In genomic region chr11:86288776-86289507, GRCh38 we compare ENCODE assay signal across 12 cellular contexts. TPM values are rescaled to one million over a fixed set of nuclear protein-coding genes. Genes with fewer than 3 reads are reported as not detected.
DNase-seq lines count a peak whose midpoint lies in the region; ATAC-seq and TF ChIP-seq lines count a peak whose summit lies in the region.
"Had no signal": no experiment of that assay in that cellular context is flagged by ENCODE, and none has a peak within 500 bp of the region (broad histone marks: within the 10 kb centered on the region; RNA-seq: fewer than 3 reads in every experiment).

No MANE protein-coding gene starts in this region.

- H3K27me3 Mint-ChIP-seq in IgD-negative memory B cell (no peaks in the 10 kb centered on the region), HFFc6 (ENCODE audit: insufficient read depth) (no peaks in the 10 kb centered on the region)

- no peaks in the 10 kb centered on the region for H3K9me3 Mint-ChIP-seq in IgD-negative memory B cell
- H3K9me3 Mint-ChIP-seq in HFFc6, result no peaks in the 10 kb centered on the region

- no peak for ATAC-seq in HG03565 (IDR thresholded peaks at IDR 0.05; ENCODE audit: unreplicated experiment)
- ATAC-seq: right lobe of liver had no signal

- peaks cover 4% of the 10 kb centered on the region for H3K36me3 Mint-ChIP-seq in IgD-negative memory B cell
- H3K36me3 Mint-ChIP-seq in HFFc6 (ENCODE audit: low read depth), result 0 out of 2 replicates have a peak, but pooled peaks cover 3% of the 10 kb centered on the region

- peaks cover 17 to 28% (median 21%) of the 10 kb centered on the region in 3 donors for H3K4me1 Mint-ChIP-seq in IgD-negative memory B cell
- H3K4me1 Mint-ChIP-seq in HFFc6 (ENCODE audit: low read depth), result peaks cover 5% of the 10 kb centered on the region; the same call in 1 of the 2 replicates

- H3K27ac Mint-ChIP-seq in IgD-negative memory B cell (peak overlapping the region; percentile 31 to 87 (median 61)), HFFc6 (no peak overlapping the region)

- H3K4me3 ChIP-seq in cardiac fibroblast (replicated peaks in 1 of 2; ENCODE audit: low read depth in 2 of 2, low read length in 2 of 2), result no peak overlapping the region
- H3K4me3 ChIP-seq: right lobe of liver, SJSA1 had no signal

- DNase-seq in activated effector memory CD4-positive, alpha-beta T cell treated with anti-CD3 and anti-CD28 coated beads, Interleukin-2, amount 50 U/mL, for 16 hours, result peak; percentile 64
- DNase-seq in activated effector memory CD4-positive, alpha-beta T cell treated with Interleukin-2 at 50 U/mL for 16 hours, result no peak
- peak; percentile 6 to 17 for DNase-seq in cardiac fibroblast (ENCODE audit: low read depth in 2 of 2)
- peak; percentile 31 for DNase-seq in pons (ENCODE audit: low spot score)
- DNase-seq in DMS 273 treated with DMSO at 0.1 percent for 48 hours (lab: John Stamatoyannopoulos, UW), result no peak
- no peak for DNase-seq in HFFc6
- DNase-seq: NCI-H1417 treated with DMSO at 0.1 percent for 48 hours, NCI-H748 treated with DMSO at 0.1 percent for 48 hours, right lobe of liver had no signal

- peak overlapping the region in 2 of 4 donors; percentile 23 to 61 for H3K4me3 Mint-ChIP-seq in IgD-negative memory B cell
- H3K4me3 Mint-ChIP-seq in HFFc6, result no peak overlapping the region

- TF ChIP-seq CTCF in cardiac fibroblast (IDR thresholded peaks at IDR 0.05; ENCODE audit: low read depth, low read length) (no peak), HFFc6 (IDR thresholded peaks at IDR 0.05) (no peak)

RNA-seq across cellular contexts. Expression of gene HIKESHI, which starts 13.1 kb away (rescaled TPM):
- 75.7 TPM for polyA plus RNA-seq in IgD-negative memory B cell
- 10 to 100 TPM; 38.9 to 51.7 (median 41.9) TPM for total RNA-seq in HFFc6 (2021; fragmentation: NEBNext Ultra II Directional; extraction: Animal tissue kit (Norgen Biotek cat#: 25700))

RNA-seq across cellular contexts. Expression of gene EED, which starts 44.4 kb away (rescaled TPM):
- 20.2 TPM for polyA plus RNA-seq in IgD-negative memory B cell
- total RNA-seq in HFFc6 (2021; fragmentation: NEBNext Ultra II Directional; extraction: Animal tissue kit (Norgen Biotek cat#: 25700)), result 10 to 100 TPM; 14.6 to 19.8 (median 17.1) TPM

Comparison
In these comparisons a context has a peak if more than half of its experiments do, and no peak if none do; other contexts are left out.
1. DNase-seq: peak in activated effector memory CD4-positive, alpha-beta T cell treated with anti-CD3 and anti-CD28 coated beads, Interleukin-2, amount 50 U/mL, for 16 hours (single experiment), cardiac fibroblast (2 of 2) and pons (single experiment); none in activated effector memory CD4-positive, alpha-beta T cell treated with Interleukin-2 at 50 U/mL for 16 hours (single experiment), DMS 273 treated with DMSO at 0.1 percent for 48 hours (single experiment) and HFFc6 (single experiment).